Comparison of ENCODE assay signal across 26 cellular contexts in the genomic region with DNA sequence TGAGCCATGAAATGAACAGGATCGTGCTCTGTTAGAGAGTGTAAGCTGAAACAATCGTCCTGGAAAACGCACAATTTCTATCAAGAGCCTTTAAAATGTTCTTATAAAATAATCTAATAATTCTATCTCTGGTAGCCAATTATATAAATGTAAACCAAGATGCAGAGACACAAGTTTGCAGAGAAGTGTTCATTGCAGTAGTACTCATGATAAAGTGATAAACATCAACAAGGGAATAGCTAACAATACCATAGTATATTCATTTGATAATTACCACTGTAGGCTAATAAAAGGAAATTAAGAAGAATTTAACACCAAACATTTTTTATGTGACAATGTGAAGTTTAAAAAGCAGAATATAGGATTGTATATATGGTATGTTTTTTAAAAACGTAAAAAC. TPM values are rescaled to one million over a fixed set of nuclear protein-coding genes. Genes with fewer than 3 reads are reported as not detected.
A peak's percentile ranks its signal among the peaks of the same experiment; 100 is the strongest.
DNase-seq lines count a peak whose midpoint lies in the region; ATAC-seq, FAIRE-seq and TF ChIP-seq lines count a peak whose summit lies in the region.
"Had no signal": no experiment of that assay in that cellular context is flagged by ENCODE, and none has a peak within 500 bp of the region (broad histone marks: within the 10 kb centered on the region; RNA-seq: fewer than 3 reads in every experiment).

No MANE protein-coding gene starts in this region.

- H3K27ac ChIP-seq in HCT116 (ENCODE audit: low read depth, low read length) = no peak overlapping the region
- no peak overlapping the region for H3K27ac ChIP-seq in GM12878 (ENCODE audit: control insufficient read depth, insufficient read depth)
- H3K27ac ChIP-seq: 22Rv1, BLaER1 had no signal

- BruUV-seq in HCT116 (replicated peaks; lab: Mats Ljungman, UMichigan) (no TSS peak), GM12878 (replicated peaks; lab: Mats Ljungman, UMichigan) (no TSS peak)

- TF ChIP-seq CTCF in HCT116 (IDR thresholded peaks at IDR 0.05 in 2 of 3, conservative IDR thresholded peaks at IDR 0.05 in 1 of 3; ENCODE audit: borderline replicate concordance in 1 of 3, insufficient read depth in 1 of 3, low read depth in 2 of 3, low read length in 2 of 3) = no peak
- no peak for TF ChIP-seq CTCF in GM12878 (IDR thresholded peaks at IDR 0.05 in 2 of 3, conservative IDR thresholded peaks at IDR 0.05 in 1 of 3; ENCODE audit: control insufficient read depth in 2 of 3, extremely low read depth in 1 of 3, insufficient read depth in 1 of 3, low read depth in 3 of 3, low read length in 3 of 3)

- CTCF ChIA-PET in HCT116 (lab: Charles Lee) = no interaction called here
- CTCF ChIA-PET in GM12878 (lab: Yijun Ruan, JAX) = no interaction called here

- ATAC-seq in HCT116 (no peak), GM12878 (no peak), GM21717 (IDR thresholded peaks at IDR 0.05; ENCODE audit: unreplicated experiment) (no peak)

- H3K4me1 ChIP-seq in HCT116 (ENCODE audit: control insufficient read depth in 1 of 2, insufficient read depth in 2 of 2, low read length in 2 of 2) (peaks cover 27 to 52% of the 10 kb centered on the region in 2 experiments), GM12878 (ENCODE audit: control insufficient read depth, insufficient read depth, low read length) (no peaks in the 10 kb centered on the region)
- H3K4me1 ChIP-seq: BLaER1 had no signal

- H3K9me2 ChIP-seq in HCT116 (ENCODE audit: insufficient read depth) = no peaks in the 10 kb centered on the region

- H3K9ac ChIP-seq in HCT116 (ENCODE audit: low read length) (no peak overlapping the region), GM12878 (ENCODE audit: control insufficient read depth, insufficient read depth, low read length) (no peak overlapping the region)
- H3K9ac ChIP-seq: BLaER1 had no signal

- H3K4me3 ChIP-seq in HCT116 (replicated peaks in 1 of 2; ENCODE audit: low read depth in 1 of 2, low read length in 2 of 2) (no peak overlapping the region), GM12878 (no peak overlapping the region)
- H3K4me3 ChIP-seq: BLaER1 had no signal

- TF ChIP-seq POLR2A in HCT116 (IDR thresholded peaks at IDR 0.05; ENCODE audit: borderline replicate concordance, extremely low read depth, insufficient read depth, insufficient read length) (no peak), GM12878 (IDR thresholded peaks at IDR 0.05; ENCODE audit: low read depth, low read length) (no peak)

- H3K79me2 ChIP-seq in HCT116 (ENCODE audit: insufficient read depth, low read length) = no peaks in the 10 kb centered on the region
- no peaks in the 10 kb centered on the region for H3K79me2 ChIP-seq in GM12878 (ENCODE audit: control insufficient read depth, insufficient read depth, low read length)

- DNase-seq in HCT116 (ENCODE audit: low read depth, low spot score) (no peak), GM12878 (ENCODE audit: low read depth, low spot score) (no peak), iPS-NIHi7 (ENCODE audit: extremely low spot score) (no peak)
- no peak for DNase-seq in stimulated activated CD4-positive, alpha-beta T cell treated with anti-CD3 and anti-CD28 coated beads, Interleukin-4, amount 100 ng/mL, for 1 hour
- DNase-seq: BE2C; C1 segment of cervical spinal cord; CD4-positive, alpha-beta memory T cell; CD4-positive, CD25-positive, alpha-beta regulatory T cell; CD8-positive, alpha-beta memory T cell; COR-L47; DMS 273 treated with DMSO at 0.1 percent for 48 hours; DMS153; DMS53; DMS79; DND-41; EL; GDM1 had no signal

- H4K20me1 ChIP-seq in HCT116 (ENCODE audit: insufficient read depth) = no peaks in the 10 kb centered on the region
- H4K20me1 ChIP-seq in GM12878 (ENCODE audit: control insufficient read depth, insufficient read depth) = no peaks in the 10 kb centered on the region
- H4K20me1 ChIP-seq: BLaER1 had no signal

- RAD21 ChIA-PET in HCT116 (lab: Charles Lee; ENCODE audit: low non-redundant PET in 1 of 2, low total read pairs in 2 of 2, uncharacterized antibody in 2 of 2, unreplicated experiment in 2 of 2) = no interaction called here
- RAD21 ChIA-PET in GM12878 (lab: Charles Lee; ENCODE audit: unreplicated experiment) = no interaction called here

- POLR2A ChIA-PET in HCT116 (lab: Charles Lee) = no interaction called here
- POLR2A ChIA-PET in GM12878 (lab: Charles Lee) = interaction anchor here (0.6 to 0.7 kb wide), 2 partner anchors 25 to 1614 kb away, joined by 4 to 6 read pairs; no protein-coding TSS in a partner anchor

- in situ Hi-C loops in GM12878 (cut with MboI) = no loop called here

- SMC1A ChIA-PET in GM12878 (lab: Charles Lee; ENCODE audit: uncharacterized antibody, unreplicated experiment) = interaction anchor here (0.6 to 0.9 kb wide), 3 partner anchors 11 to 1239 kb away, joined by 3 to 4 read pairs (median 3); no protein-coding TSS in a partner anchor

- H2AFZ ChIP-seq in HCT116 (ENCODE audit: low read depth, low read length, poor library complexity, severe bottlenecking) (peak overlapping the region; percentile 70), GM12878 (ENCODE audit: control insufficient read depth, low read depth, low read length) (no peak overlapping the region)

- H3K9me3 ChIP-seq in HCT116 (ENCODE audit: control insufficient read depth in 1 of 2, insufficient read depth in 1 of 2, low read depth in 1 of 2, low read length in 2 of 2) (no peaks in the 10 kb centered on the region), GM12878 (replicated peaks; ENCODE audit: control insufficient read depth, insufficient read depth, low read length) (no peaks in the 10 kb centered on the region)
- H3K9me3 ChIP-seq: BE2C, BLaER1 had no signal

- H3K36me3 ChIP-seq in HCT116 (ENCODE audit: control insufficient read depth in 1 of 2, insufficient read depth in 2 of 2, low read length in 2 of 2) (no peaks in the 10 kb centered on the region), GM12878 (ENCODE audit: control insufficient read depth in 2 of 2, insufficient read depth in 2 of 2, low read length in 1 of 2) (no peaks in the 10 kb centered on the region)
- H3K36me3 ChIP-seq: BE2C, BLaER1 had no signal

- TF ChIP-seq EP300 in GM12878 (IDR thresholded peaks at IDR 0.05; ENCODE audit: borderline replicate concordance in 1 of 2, control insufficient read depth in 1 of 2, low read depth in 2 of 2, low read length in 2 of 2) = no peak

- H3K4me2 ChIP-seq in HCT116 (ENCODE audit: low read length) (no peak overlapping the region), GM12878 (ENCODE audit: control insufficient read depth, insufficient read depth) (no peak overlapping the region)
- H3K4me2 ChIP-seq: BLaER1 had no signal

- H3K27me3 ChIP-seq in HCT116 (ENCODE audit: insufficient read depth, low read length) (no peaks in the 10 kb centered on the region), GM12878 (replicated peaks in 1 of 2; ENCODE audit: control insufficient read depth in 2 of 2, insufficient read depth in 2 of 2, low read length in 1 of 2) (no peaks in the 10 kb centered on the region; a peak in 1 of 4 replicates)
- H3K27me3 ChIP-seq: BE2C, BLaER1 had no signal

- WGBS in GM12878 (ENCODE audit: insufficient coverage, insufficient replicate concordance, low lambda C conversion rate, missing lambda C conversion rate) = 59% methylated on average over 4 of the region's 4 CpGs

- TF ChIP-seq RAD21 in HCT116 (IDR thresholded peaks at IDR 0.05; ENCODE audit: low read depth) = no peak
- no peak for TF ChIP-seq RAD21 in GM12878 (IDR thresholded peaks at IDR 0.05; ENCODE audit: insufficient read depth, low read depth, low read length)

- intact Hi-C loops in HCT116 (cut with micrococcal nuclease) = loop anchor here (5.0 to 10.0 kb wide), 2 partner anchors 591 to 854 kb away; no protein-coding TSS in a partner anchor
- intact Hi-C loops in GM12878 (cut with micrococcal nuclease; ENCODE audit: unreplicated experiment) = no loop called here

- FAIRE-seq in A204.1 (lab: Jason Lieb, UNC) = peak; percentile 69
- FAIRE-seq in GM12878 (lab: Jason Lieb, UNC) = no peak
- FAIRE-seq: GM12891, GM18507 had no signal

TF ChIP-seq in GM12878, 131 proteins besides CTCF, POLR2A, EP300 and RAD21:
- TF ChIP-seq NFXL1 (IDR thresholded peaks at IDR 0.05; ENCODE audit: borderline replicate concordance) = peak; percentile 24; the same call in 1 of the 2 replicates
- TF ChIP-seq, protein P1, sequence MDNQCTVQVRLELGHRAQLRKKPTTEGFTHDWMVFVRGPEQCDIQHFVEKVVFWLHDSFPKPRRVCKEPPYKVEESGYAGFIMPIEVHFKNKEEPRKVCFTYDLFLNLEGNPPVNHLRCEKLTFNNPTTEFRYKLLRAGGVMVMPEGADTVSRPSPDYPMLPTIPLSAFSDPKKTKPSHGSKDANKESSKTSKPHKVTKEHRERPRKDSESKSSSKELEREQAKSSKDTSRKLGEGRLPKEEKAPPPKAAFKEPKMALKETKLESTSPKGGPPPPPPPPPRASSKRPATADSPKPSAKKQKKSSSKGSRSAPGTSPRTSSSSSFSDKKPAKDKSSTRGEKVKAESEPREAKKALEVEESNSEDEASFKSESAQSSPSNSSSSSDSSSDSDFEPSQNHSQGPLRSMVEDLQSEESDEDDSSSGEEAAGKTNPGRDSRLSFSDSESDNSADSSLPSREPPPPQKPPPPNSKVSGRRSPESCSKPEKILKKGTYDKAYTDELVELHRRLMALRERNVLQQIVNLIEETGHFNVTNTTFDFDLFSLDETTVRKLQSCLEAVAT (IDR thresholded peaks at IDR 0.05) = no peak

RNA-seq across cellular contexts. Expression of gene NACA2, which starts 12.4 kb away (rescaled TPM):
- total RNA-seq in HCT116 (2021; ENCODE audit: unreplicated experiment) = not detected
- 0.23 TPM in 1 of 2 replicates, not detected in the other for polyA plus RNA-seq in HCT116 (2012)
- total RNA-seq in GM12878 (2013; cell fraction: nucleolus; rRNA removed) = not detected in 2 replicates
- total RNA-seq in GM12878 (2014; rRNA removed) = not detected in 2 replicates
- not detected in 2 replicates for total RNA-seq in GM12878 (2014; rRNA removed; fragmentation: Illumina TruSeq; extraction: Trizol)
- not detected in 2 replicates for total RNA-seq in GM12878 (2021)
- polyA plus RNA-seq in GM12878 (2011; ENCODE audit: low read depth) = not detected
- polyA plus RNA-seq in GM12878 (2011; rRNA removed) = 0.68 and 0.94 TPM in 2 replicates
- polyA plus RNA-seq in GM12878 (2011; cell fraction: cytosol; rRNA removed) = not detected in 2 replicates
- not detected in 2 replicates for polyA plus RNA-seq in GM12878 (2011; cell fraction: nucleus; rRNA removed)
- polyA plus RNA-seq in GM12878 (2012) = 0.32 and 1.1 TPM in 2 replicates
- polyA plus RNA-seq in GM12878 (2014; fragmentation: Illumina TruSeq; extraction: Trizol) = 0.16 TPM in 1 of 2 replicates, not detected in the other
- under 1 TPM; 0.27 to 0.29 TPM for polyA plus RNA-seq in GM12878 (2014; fragmentation: Nextera tagmentation; extraction: Ambion mirVana)
- not detected in 2 replicates for polyA plus RNA-seq in GM12878 (2014; rRNA removed)
- polyA plus RNA-seq in GM12878 (2016; fragmentation: Nextera tagmentation; extraction: Ambion mirVana) = under 1 TPM; 0.43 to 0.51 TPM
- not detected in 2 replicates for polyA minus RNA-seq in GM12878 (2011; rRNA and poly(A)+ RNA removed)
- not detected in 2 replicates for polyA minus RNA-seq in GM12878 (2011; cell fraction: cytosol; rRNA and poly(A)+ RNA removed)
- not detected in 2 replicates for polyA minus RNA-seq in GM12878 (2011; cell fraction: nucleus; rRNA and poly(A)+ RNA removed)
- total RNA-seq: A172; CD4-positive, alpha-beta memory T cell; CD4-positive, CD25-positive, alpha-beta regulatory T cell; CD8-positive, alpha-beta memory T cell; Daoy had no signal
- polyA plus RNA-seq: CD14-positive monocyte; CD4-positive, alpha-beta memory T cell; CD4-positive, CD25-positive, alpha-beta regulatory T cell; CD8-positive, alpha-beta memory T cell had no signal
